In genomic region chr19:4851551-4852290, GRCh38 we compare ENCODE assay signal across 1 cellular context.
TF ChIP-seq lines count a peak whose summit lies in the region.

No MANE protein-coding gene starts in this region.

TF ChIP-seq in HCT116, 20 proteins besides CTCF, POLR2A, EP300 and RAD21 (continued from another document):
- TF ChIP-seq POLR2AphosphoS5 (IDR thresholded peaks at IDR 0.05; ENCODE audit: low read depth, low read length) (peak; percentile 48; the same call in 1 of the 2 replicates), CBX3 (IDR thresholded peaks at IDR 0.05; ENCODE audit: low read depth) (no peak)
